Comparison of ENCODE assay signal across 8 cellular contexts in genomic region chr6:149494809-149495208, GRCh38. TPM values are rescaled to one million over a fixed set of nuclear protein-coding genes. Genes with fewer than 3 reads are reported as not detected.
DNase-seq lines count a peak whose midpoint lies in the region; ATAC-seq and TF ChIP-seq lines count a peak whose summit lies in the region.
"Not testable (repeated sequence)": the region's sequence is repeated elsewhere in the genome, so short reads cannot be mapped to it uniquely, and the experiment has no call there.

No MANE protein-coding gene starts in this region.

- not testable (repeated sequence) for H3K9me3 ChIP-seq in effector memory CD4-positive, alpha-beta T cell (ENCODE audit: control insufficient read depth, low read length)

- not testable (repeated sequence) for H3K36me3 ChIP-seq in effector memory CD4-positive, alpha-beta T cell (ENCODE audit: control insufficient read depth, insufficient read depth, low read length)

- not testable (repeated sequence) for H3K27me3 Mint-ChIP-seq in T-helper 2 cell treated with Interferon-gamma antibody and Interleukin-4, amounts not matched to agents 5 μg/mL and 100 μg/mL, for 36 hours (ENCODE audit: low read depth); activated T-cell treated with anti-CD3 and anti-CD28 coated beads, Interleukin-2, amount 50 U/mL, for 72 hours (ENCODE audit: low read depth); stimulated activated naive CD8-positive, alpha-beta T cell treated with anti-CD3 and anti-CD28 coated beads, Interleukin-15, amount 100 ng/mL, for 72 hours

- H3K27ac ChIP-seq in effector memory CD4-positive, alpha-beta T cell (ENCODE audit: insufficient read depth, low read length, poor library complexity, severe bottlenecking) = peak overlapping the region; percentile 92

- TF ChIP-seq POLR2A in GM18505 (IDR thresholded peaks at IDR 0.05; ENCODE audit: borderline replicate concordance, extremely low read depth, insufficient read depth, insufficient read length) = not testable (repeated sequence)

- H3K4me3 ChIP-seq in effector memory CD4-positive, alpha-beta T cell (ENCODE audit: insufficient read depth, low read depth, low read length, poor library complexity, severe bottlenecking) = not testable (repeated sequence)

- peak overlapping the region; percentile 85 for H3K27ac Mint-ChIP-seq in T-helper 2 cell treated with Interferon-gamma antibody and Interleukin-4, amounts not matched to agents 5 μg/mL and 100 μg/mL, for 36 hours
- peak overlapping the region; percentile 100 for H3K27ac Mint-ChIP-seq in activated T-cell treated with anti-CD3 and anti-CD28 coated beads, Interleukin-2, amount 50 U/mL, for 72 hours
- H3K27ac Mint-ChIP-seq in stimulated activated naive CD8-positive, alpha-beta T cell treated with anti-CD3 and anti-CD28 coated beads, Interleukin-15, amount 100 ng/mL, for 72 hours = peak overlapping the region; percentile 99 to 100

- ATAC-seq in GM18505 (IDR thresholded peaks at IDR 0.05; ENCODE audit: unreplicated experiment) = peak; percentile 67
- ATAC-seq in HG02852 (IDR thresholded peaks at IDR 0.05; ENCODE audit: unreplicated experiment) = peak; percentile 75
- peak; percentile 75 for ATAC-seq in HG03457 (IDR thresholded peaks at IDR 0.05; ENCODE audit: unreplicated experiment)
- peak; percentile 85 to 88 for ATAC-seq in activated T-cell treated with anti-CD3 and anti-CD28 coated beads, Interleukin-2, amount 50 U/mL, for 72 hours (replicated peaks in 1 of 2)
- ATAC-seq in stimulated activated naive CD8-positive, alpha-beta T cell treated with anti-CD3 and anti-CD28 coated beads, Interleukin-15, amount 100 ng/mL, for 72 hours = peak; percentile 93

- H3K27me3 ChIP-seq in effector memory CD4-positive, alpha-beta T cell (replicated peaks; ENCODE audit: control insufficient read depth, insufficient read depth, low read length, poor library complexity, severe bottlenecking) = not testable (repeated sequence)

- H3K36me3 Mint-ChIP-seq in T-helper 2 cell treated with Interferon-gamma antibody and Interleukin-4, amounts not matched to agents 5 μg/mL and 100 μg/mL, for 36 hours (ENCODE audit: low read depth) = not testable (repeated sequence)
- peaks cover 2 to 21% of the 10 kb centered on the region in 2 donors for H3K36me3 Mint-ChIP-seq in activated T-cell treated with anti-CD3 and anti-CD28 coated beads, Interleukin-2, amount 50 U/mL, for 72 hours (ENCODE audit: insufficient read depth in 2 of 2)

- TF ChIP-seq CTCF in GM20000 (IDR thresholded peaks at IDR 0.05; ENCODE audit: extremely low read depth, missing control alignments) = not testable (repeated sequence)

- peaks cover 37% of the 10 kb centered on the region for H3K4me1 ChIP-seq in effector memory CD4-positive, alpha-beta T cell (ENCODE audit: control insufficient read depth, insufficient read depth, low read length, poor library complexity, severe bottlenecking)

- peak overlapping the region; percentile 73 for H3K4me3 Mint-ChIP-seq in T-helper 2 cell treated with Interferon-gamma antibody and Interleukin-4, amounts not matched to agents 5 μg/mL and 100 μg/mL, for 36 hours
- peak overlapping the region; percentile 74 to 87 for H3K4me3 Mint-ChIP-seq in activated T-cell treated with anti-CD3 and anti-CD28 coated beads, Interleukin-2, amount 50 U/mL, for 72 hours
- peak overlapping the region; percentile 75 to 80 for H3K4me3 Mint-ChIP-seq in stimulated activated naive CD8-positive, alpha-beta T cell treated with anti-CD3 and anti-CD28 coated beads, Interleukin-15, amount 100 ng/mL, for 72 hours

- H3K4me1 Mint-ChIP-seq in T-helper 2 cell treated with Interferon-gamma antibody and Interleukin-4, amounts not matched to agents 5 μg/mL and 100 μg/mL, for 36 hours (ENCODE audit: low read depth) = peaks cover 43% of the 10 kb centered on the region
- H3K4me1 Mint-ChIP-seq in activated T-cell treated with anti-CD3 and anti-CD28 coated beads, Interleukin-2, amount 50 U/mL, for 72 hours (ENCODE audit: low read depth) = peaks cover 92% of the 10 kb centered on the region
- peaks cover 88% of the 10 kb centered on the region for H3K4me1 Mint-ChIP-seq in stimulated activated naive CD8-positive, alpha-beta T cell treated with anti-CD3 and anti-CD28 coated beads, Interleukin-15, amount 100 ng/mL, for 72 hours

- peak; percentile 56 for DNase-seq in GM20000 (ENCODE audit: low spot score)
- peak; percentile 62 for DNase-seq in T-helper 2 cell treated with Interferon-gamma antibody and Interleukin-4, amounts not matched to agents 5 μg/mL and 100 μg/mL, for 36 hours (ENCODE audit: low spot score)
- DNase-seq in activated T-cell treated with anti-CD3 and anti-CD28 coated beads, Interleukin-2, amount 50 U/mL, for 72 hours = peak; percentile 62 to 73
- DNase-seq in effector memory CD4-positive, alpha-beta T cell = peak; percentile 50 to 65 (median 58)
- peak; percentile 56 to 76 for DNase-seq in stimulated activated naive CD8-positive, alpha-beta T cell treated with anti-CD3 and anti-CD28 coated beads, Interleukin-15, amount 100 ng/mL, for 72 hours

- H3K9me3 Mint-ChIP-seq in T-helper 2 cell treated with Interferon-gamma antibody and Interleukin-4, amounts not matched to agents 5 μg/mL and 100 μg/mL, for 36 hours; activated T-cell treated with anti-CD3 and anti-CD28 coated beads, Interleukin-2, amount 50 U/mL, for 72 hours; stimulated activated naive CD8-positive, alpha-beta T cell treated with anti-CD3 and anti-CD28 coated beads, Interleukin-15, amount 100 ng/mL, for 72 hours: not testable (repeated sequence)

RNA-seq across cellular contexts. Expression of gene ZC3H12D, which starts 10.0 kb away (rescaled TPM):
- 100 to 1,000 TPM; 106 to 170 TPM for total RNA-seq in activated T-cell treated with anti-CD3 and anti-CD28 coated beads, Interleukin-2, amount 50 U/mL, for 72 hours

RNA-seq across cellular contexts. Expression of gene PPIL4, which starts 51.0 kb away (rescaled TPM):
- 10 to 100 TPM; 29.5 to 42.0 TPM for total RNA-seq in activated T-cell treated with anti-CD3 and anti-CD28 coated beads, Interleukin-2, amount 50 U/mL, for 72 hours
